9 cellular contexts compared by ENCODE assay signal in genomic region chr12:128829870-128830504, GRCh38. TPM values are rescaled to one million over a fixed set of nuclear protein-coding genes. Genes with fewer than 3 reads are reported as not detected.
A peak's percentile ranks its signal among the peaks of the same experiment; 100 is the strongest.
DNase-seq lines count a peak whose midpoint lies in the region; ATAC-seq, FAIRE-seq and TF ChIP-seq lines count a peak whose summit lies in the region.
"Had no signal": no experiment of that assay in that cellular context is flagged by ENCODE, and none has a peak within 500 bp of the region (broad histone marks: within the 10 kb centered on the region; RNA-seq: fewer than 3 reads in every experiment).

No MANE protein-coding gene starts in this region.

- H3K27ac Mint-ChIP-seq in brain (peak overlapping the region in 3 of 5 experiments; percentile 7 to 59 (median 28)), Calu3 (ENCODE audit: unreplicated experiment) (no peak overlapping the region)

- H3K4me3 Mint-ChIP-seq in brain (peak overlapping the region in 1 of 5 experiments; percentile 17), Calu3 (ENCODE audit: low read depth, unreplicated experiment) (no peak overlapping the region)

- TF ChIP-seq CTCF in brain (conservative IDR thresholded peaks at IDR 0.05) (no peak), Calu3 (IDR thresholded peaks at IDR 0.05; ENCODE audit: unreplicated experiment) (no peak)

- no TSS peak for BruUV-seq in Calu3 (replicated peaks; lab: Mats Ljungman, UMichigan)

- H3K27me3 Mint-ChIP-seq in brain: peaks cover 3% of the 10 kb centered on the region
- no peaks in the 10 kb centered on the region for H3K27me3 Mint-ChIP-seq in Calu3 (ENCODE audit: unreplicated experiment)

- peaks cover 23% of the 10 kb centered on the region for H3K36me3 Mint-ChIP-seq in brain
- H3K36me3 Mint-ChIP-seq in Calu3 (ENCODE audit: insufficient read depth, unreplicated experiment): peaks cover 5% of the 10 kb centered on the region

- FAIRE-seq in GM18507 (lab: Jason Lieb, UNC): peak; percentile 100

- no peak for DNase-seq in GM18507 (ENCODE audit: extremely low spot score, insufficient read length, low read depth)
- DNase-seq in HT1080 (ENCODE audit: low read depth): peak; percentile 19
- no peak for DNase-seq in NK-92 (lab: John Stamatoyannopoulos, UW; ENCODE audit: unreplicated experiment)
- no peak for DNase-seq in Calu3
- no peak for DNase-seq in NCI-H526 treated with DMSO at 0.1 percent for 48 hours (lab: John Stamatoyannopoulos, UW)
- DNase-seq in epidermal melanocyte (ENCODE audit: insufficient read length, low spot score): no peak
- DNase-seq: IMR-90 had no signal

- H3K9me3 Mint-ChIP-seq in brain (peaks cover 0 to 58% (median 3%) of the 10 kb centered on the region in 5 experiments), Calu3 (ENCODE audit: low read depth, unreplicated experiment) (no peaks in the 10 kb centered on the region)

- peaks cover 34% of the 10 kb centered on the region for H3K4me1 Mint-ChIP-seq in brain
- H3K4me1 Mint-ChIP-seq in Calu3 (ENCODE audit: low read depth, unreplicated experiment): no peaks in the 10 kb centered on the region

- intact Hi-C loops in Calu3 (cut with micrococcal nuclease; ENCODE audit: unreplicated experiment): no loop called here

- ATAC-seq in GM21515 (IDR thresholded peaks at IDR 0.05; ENCODE audit: unreplicated experiment): peak; percentile 91

- CTCF ChIA-PET in Calu3 (lab: Charles Lee): no interaction called here

RNA-seq across cellular contexts. Expression of gene SLC15A4, which starts 6.2 kb away (rescaled TPM):
- 22.8 and 29.7 TPM in 2 replicates for total RNA-seq in HT1080 (2014; rRNA removed; shearing (Covaris generic))
- 31.6 and 43.0 TPM in 2 replicates for polyA plus RNA-seq in HT1080 (2015; cell fraction: cytosol; rRNA removed)
- polyA plus RNA-seq in HT1080 (2015; cell fraction: nucleus; rRNA removed): 50.6 and 54.4 TPM in 2 replicates
- polyA plus RNA-seq in brain (ENCODE audit: insufficient read depth, low read depth, low replicate concordance): 13.8 TPM
- total RNA-seq in Calu3 (2022): 30.2 and 34.9 TPM in 2 replicates

RNA-seq across cellular contexts. Expression of gene GLT1D1, which starts 23.3 kb away (rescaled TPM):
- not detected in 2 replicates for total RNA-seq in HT1080 (2014; rRNA removed; shearing (Covaris generic))
- polyA plus RNA-seq in HT1080 (2015; cell fraction: cytosol; rRNA removed): not detected in 2 replicates
- polyA plus RNA-seq in HT1080 (2015; cell fraction: nucleus; rRNA removed): not detected in 2 replicates
- polyA plus RNA-seq in brain (ENCODE audit: insufficient read depth, low read depth, low replicate concordance): 6.6 TPM
- total RNA-seq in Calu3 (2022): not detected in 2 replicates
- total RNA-seq: IMR-90 had no signal
- polyA plus RNA-seq: IMR-90 had no signal
